In the genomic region with DNA sequence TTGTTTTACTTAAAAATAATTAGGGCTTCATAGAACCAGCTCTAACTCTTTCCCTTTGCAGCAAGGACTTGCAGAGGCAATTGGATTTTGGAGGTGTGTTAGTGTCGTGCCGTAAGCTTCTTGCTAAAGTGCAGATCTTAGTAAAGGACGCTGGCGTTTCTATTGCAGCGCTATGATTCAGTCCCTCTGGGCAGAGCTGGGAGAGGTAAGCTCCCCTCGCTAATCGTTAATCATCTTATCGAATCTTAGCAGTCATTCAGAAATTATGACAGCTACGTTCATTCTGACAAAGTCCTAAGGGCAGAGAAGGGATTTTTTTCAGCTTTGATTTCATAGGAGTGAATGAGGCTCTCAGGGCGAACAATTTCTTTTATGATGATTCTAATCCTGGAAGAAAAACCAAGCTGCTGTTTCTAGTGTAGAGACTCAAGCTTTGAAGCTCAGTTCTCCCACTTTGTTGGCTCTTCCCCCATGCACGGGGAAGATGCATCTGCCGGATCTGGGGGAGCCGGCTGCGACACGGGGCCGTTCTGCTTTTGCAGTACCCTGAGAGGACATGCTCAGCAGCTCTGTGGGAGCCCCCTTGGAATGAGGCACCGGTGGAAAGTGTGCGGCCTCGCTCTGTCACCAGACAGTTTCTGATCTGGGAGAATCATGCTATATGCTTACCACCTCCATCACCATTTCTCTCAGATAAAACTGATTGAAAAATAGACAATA, we compare ENCODE assay signal across 23 cellular contexts.
DNase-seq lines count a peak whose midpoint lies in the region; ATAC-seq and TF ChIP-seq lines count a peak whose summit lies in the region.
"Had no signal": no experiment of that assay in that cellular context is flagged by ENCODE, and none has a peak within 500 bp of the region (broad histone marks: within the 10 kb centered on the region; RNA-seq: fewer than 3 reads in every experiment).

No MANE protein-coding gene starts in this region.

- no peak overlapping the region for H2AFZ ChIP-seq in neural cell (ENCODE audit: low read depth, low read length)
- H2AFZ ChIP-seq in smooth muscle cell (ENCODE audit: low read depth), result no peak overlapping the region

- H3K4me1 ChIP-seq in Peyer's patch (peaks cover 0 to 47% (median 8%) of the 10 kb centered on the region in 4 donors), smooth muscle cell (ENCODE audit: low read depth) (no peaks in the 10 kb centered on the region), testis (no peaks in the 10 kb centered on the region)
- H3K4me1 ChIP-seq: A549, uterus had no signal

- H3K4me3 ChIP-seq in Peyer's patch (no peak overlapping the region), fibroblast of villous mesenchyme (ENCODE audit: low read depth, low read length) (no peak overlapping the region), neural cell (ENCODE audit: low read length) (peak overlapping the region; percentile 42), smooth muscle cell (no peak overlapping the region), testis (no peak overlapping the region)
- H3K4me3 ChIP-seq: A549, ovary, uterus had no signal

- H3K27ac ChIP-seq in Peyer's patch, result peak overlapping the region in 3 of 4 donors; percentile 65 to 93 (median 79)
- H3K27ac ChIP-seq in neural cell (ENCODE audit: low read length), result peak overlapping the region; percentile 72
- H3K27ac ChIP-seq in smooth muscle cell (ENCODE audit: low read depth), result no peak overlapping the region
- H3K27ac ChIP-seq in testis, result no peak overlapping the region
- H3K27ac ChIP-seq: A549, ovary, uterus had no signal

- H3K79me2 ChIP-seq in neural cell (replicated peaks; ENCODE audit: insufficient read depth, low read length) (no peaks in the 10 kb centered on the region), smooth muscle cell (ENCODE audit: low read depth) (no peaks in the 10 kb centered on the region)

- H3K4me2 ChIP-seq in neural cell (ENCODE audit: low read length) (no peak overlapping the region), smooth muscle cell (no peak overlapping the region)
- H3K4me2 ChIP-seq: A549 had no signal

- TF ChIP-seq RAD21 in neural cell (conservative IDR thresholded peaks at IDR 0.05), result no peak

- TF ChIP-seq EP300 in neural cell (conservative IDR thresholded peaks at IDR 0.05; ENCODE audit: poor library complexity, severe bottlenecking), result peak; percentile 44

- intact Hi-C loops in testis (cut with DNase I; ENCODE audit: low total_unique reads), result no loop called here

- TF ChIP-seq CTCF in Peyer's patch (IDR thresholded peaks at IDR 0.05) (peak in 1 of 6 experiments; percentile 11), fibroblast of villous mesenchyme (IDR thresholded peaks at IDR 0.05; ENCODE audit: insufficient read depth, low read depth, low read length) (no peak), neural cell (IDR thresholded peaks at IDR 0.05; ENCODE audit: poor library complexity, severe bottlenecking) (no peak), smooth muscle cell (IDR thresholded peaks at IDR 0.05; ENCODE audit: borderline replicate concordance, insufficient read depth, poor library complexity, severe bottlenecking) (no peak), testis (IDR thresholded peaks at IDR 0.05) (no peak)

- peak; percentile 69 for DNase-seq in D341Med (ENCODE audit: low spot score)
- peak in 1 of 3 donors; percentile 73 for DNase-seq in Peyer's patch
- DNase-seq in fibroblast of villous mesenchyme (ENCODE audit: low read depth), result peak; percentile 16
- DNase-seq in smooth muscle cell (lab: John Stamatoyannopoulos, UW; ENCODE audit: unreplicated experiment), result no peak
- no peak for DNase-seq in testis
- DNase-seq: activated CD4-positive, alpha-beta memory T cell treated with anti-CD3 and anti-CD28 coated beads, Interleukin-2, amount 10 ng/mL, durations not matched to agents 7 days and 5 days; anterior cingulate cortex; CD4-positive, alpha-beta memory T cell; effector CD4-positive, alpha-beta T cell; EL; glutamatergic neuron; kidney; naive thymus-derived CD8-positive, alpha-beta T cell; NCI-H2029; NCI-H226; NCI-H526 treated with DMSO at 0.1 percent for 48 hours; ovary; stimulated activated naive CD4-positive, alpha-beta T cell; uterus had no signal

- no peaks in the 10 kb centered on the region for H3K9me3 ChIP-seq in Peyer's patch
- H3K9me3 ChIP-seq in neural cell (ENCODE audit: low read length), result no peaks in the 10 kb centered on the region
- H3K9me3 ChIP-seq in smooth muscle cell (replicated peaks; ENCODE audit: low read depth), result no peaks in the 10 kb centered on the region
- H3K9me3 ChIP-seq in testis, result no peaks in the 10 kb centered on the region
- H3K9me3 ChIP-seq: A549, ovary, uterus had no signal

- peak in 1 of 2 donors; percentile 51 for TF ChIP-seq POLR2A in Peyer's patch (IDR thresholded peaks at IDR 0.05)
- TF ChIP-seq POLR2A in testis (IDR thresholded peaks at IDR 0.05), result no peak

- 94% methylated on average over 19 of the region's 19 CpGs for WGBS in smooth muscle cell (ENCODE audit: low lambda C conversion rate)
- WGBS in testis, 2 donors, result 60 to 73% methylated on average over 16 to 19 of the region's 19 CpGs

- H3K9me2 ChIP-seq in neural cell (ENCODE audit: insufficient read depth, low read length), result no peaks in the 10 kb centered on the region

- no peaks in the 10 kb centered on the region for H3K27me3 ChIP-seq in Peyer's patch
- H3K27me3 ChIP-seq in neural cell (ENCODE audit: insufficient read depth, low read depth, low read length), result no peaks in the 10 kb centered on the region
- peaks cover 11% of the 10 kb centered on the region for H3K27me3 ChIP-seq in smooth muscle cell (ENCODE audit: low read depth)
- H3K27me3 ChIP-seq in testis, result no peaks in the 10 kb centered on the region
- H3K27me3 ChIP-seq: ovary, uterus had no signal

- H3K36me3 ChIP-seq in Peyer's patch, result no peaks in the 10 kb centered on the region
- H3K36me3 ChIP-seq in neural cell (ENCODE audit: insufficient read depth, low read length), result no peaks in the 10 kb centered on the region
- H3K36me3 ChIP-seq in smooth muscle cell (ENCODE audit: low read depth), result no peaks in the 10 kb centered on the region
- H3K36me3 ChIP-seq in testis (ENCODE audit: low read depth, missing control alignments), result no peaks in the 10 kb centered on the region
- H3K36me3 ChIP-seq: ovary, uterus had no signal

- ATAC-seq in HG02870 (IDR thresholded peaks at IDR 0.05; ENCODE audit: unreplicated experiment) (no peak), GM18867 (IDR thresholded peaks at IDR 0.05; ENCODE audit: unreplicated experiment) (no peak)
- ATAC-seq: A549; naive thymus-derived CD8-positive, alpha-beta T cell had no signal

- peak overlapping the region; percentile 30 for H3K9ac ChIP-seq in neural cell (ENCODE audit: low read length)
- H3K9ac ChIP-seq in smooth muscle cell (ENCODE audit: low read depth), result no peak overlapping the region

- H3F3A ChIP-seq in neural cell (ENCODE audit: insufficient read depth, low read length, poor library complexity, severe bottlenecking) (no peaks in the 10 kb centered on the region), smooth muscle cell (ENCODE audit: low read depth) (no peaks in the 10 kb centered on the region)

- no peaks in the 10 kb centered on the region for H4K20me1 ChIP-seq in neural cell (ENCODE audit: insufficient read depth)
- H4K20me1 ChIP-seq in smooth muscle cell (ENCODE audit: low read depth), result no peaks in the 10 kb centered on the region

TF ChIP-seq in neural cell, 6 proteins besides CTCF, POLR2A, EP300 and RAD21:
- peak; percentile 16 for TF ChIP-seq POLR2AphosphoS5 (IDR thresholded peaks at IDR 0.05)
- no peak for TF ChIP-seq EZH2 (IDR thresholded peaks at IDR 0.05; ENCODE audit: borderline replicate concordance, insufficient read depth, low read length, poor library complexity, severe bottlenecking)
TF ChIP-seq in neural cell: peak in this region for 1.

Comparison
In these comparisons a context has a peak if more than half of its experiments do, and no peak if none do; other contexts are left out.
1. DNase-seq: peak in D341Med (single experiment) and fibroblast of villous mesenchyme (single experiment); none in smooth muscle cell (single experiment) and testis (single experiment).
2. H3K27ac ChIP-seq: peak in Peyer's patch (3 of 4) and neural cell (single experiment); none in smooth muscle cell (single experiment) and testis (0 of 2).